12 cellular contexts compared by ENCODE assay signal in genomic region chr10:31896972-31897384, GRCh38. TPM values are rescaled to one million over a fixed set of nuclear protein-coding genes. Genes with fewer than 3 reads are reported as not detected.
A peak's percentile ranks its signal among the peaks of the same experiment; 100 is the strongest.
DNase-seq lines count a peak whose midpoint lies in the region; ATAC-seq, FAIRE-seq and TF ChIP-seq lines count a peak whose summit lies in the region.
"Had no signal": no experiment of that assay in that cellular context is flagged by ENCODE, and none has a peak within 500 bp of the region (broad histone marks: within the 10 kb centered on the region; RNA-seq: fewer than 3 reads in every experiment).

No MANE protein-coding gene starts in this region.

- H2BK5ac ChIP-seq in mesendoderm (ENCODE audit: low read length), result no peak overlapping the region

- H3K23ac ChIP-seq in mesendoderm (ENCODE audit: low read length), result no peak overlapping the region

- H2AK5ac ChIP-seq in mesendoderm (ENCODE audit: low read length), result no peak overlapping the region

- no peak overlapping the region for H2BK15ac ChIP-seq in mesendoderm (replicated peaks; ENCODE audit: low read depth)

- no peak overlapping the region for H3K9ac ChIP-seq in mesendoderm (ENCODE audit: low read length)
- H3K9ac ChIP-seq in kidney (ENCODE audit: low read length in 2 of 2), result no peak overlapping the region

- no peak overlapping the region for H4K5ac ChIP-seq in mesendoderm (ENCODE audit: low read length)

- DNase-seq in M059J (ENCODE audit: low read depth) (peak; percentile 78), epithelial cell of prostate (ENCODE audit: low read depth, low spot score) (no peak), mesendoderm (peak; percentile 62), kidney (no peak), substantia nigra (lab: John Stamatoyannopoulos, UW) (no peak), putamen (ENCODE audit: low spot score) (no peak)
- DNase-seq: activated CD4-positive, alpha-beta T cell treated with anti-CD3 and anti-CD28 coated beads, Interleukin-2, amount 10 ng/mL, durations not matched to agents 7 days and 5 days; activated naive CD4-positive, alpha-beta T cell; SJCRH30; stimulated activated CD4-positive, alpha-beta T cell treated with anti-CD3 and anti-CD28 coated beads, Interleukin-2, amount 100 ng/mL, for 48 hours had no signal

- no peaks in the 10 kb centered on the region for H3K79me1 ChIP-seq in mesendoderm (ENCODE audit: low read length)

- peak; percentile 30 for FAIRE-seq in A204.1 (lab: Jason Lieb, UNC)
- no peak for FAIRE-seq in kidney (lab: Jason Lieb, UNC)

- H2BK120ac ChIP-seq in mesendoderm (ENCODE audit: low read depth, low read length), result no peak overlapping the region

- H3K79me2 ChIP-seq in mesendoderm (ENCODE audit: control insufficient read depth, insufficient read depth, low read length), result peaks cover 40% of the 10 kb centered on the region

- H3K18ac ChIP-seq in mesendoderm (ENCODE audit: low read length), result no peak overlapping the region

- H3K27me3 ChIP-seq in mesendoderm (ENCODE audit: insufficient read depth, low read length, poor library complexity), result no peaks in the 10 kb centered on the region
- H3K27me3 ChIP-seq: SJCRH30 had no signal

- H3K27ac ChIP-seq in epithelial cell of prostate (peak overlapping the region; percentile 17), mesendoderm (ENCODE audit: low read depth, low read length) (no peak overlapping the region), kidney (ENCODE audit: low read depth in 2 of 2, low read length in 2 of 2) (no peak overlapping the region), substantia nigra (ENCODE audit: low read depth, low read length, poor library complexity, severe bottlenecking) (no peak overlapping the region)
- H3K27ac ChIP-seq: SJCRH30 had no signal

- WGBS in mesendoderm (ENCODE audit: extremely low coverage, insufficient coverage, low lambda C conversion rate), result no CpG with 5 or more reads among the region's 1 CpG

- H3K4me1 ChIP-seq in mesendoderm (ENCODE audit: control insufficient read depth, low read depth, low read length), result peaks cover 3% of the 10 kb centered on the region
- no peaks in the 10 kb centered on the region for H3K4me1 ChIP-seq in kidney (ENCODE audit: control insufficient read depth in 1 of 2, insufficient read depth in 1 of 2, low read depth in 1 of 2, low read length in 2 of 2)
- H3K4me1 ChIP-seq: SJCRH30 had no signal

- no peak overlapping the region for H4K8ac ChIP-seq in mesendoderm (ENCODE audit: low read depth, low read length)

- H3K4me2 ChIP-seq in mesendoderm (ENCODE audit: low read length), result no peak overlapping the region

- H3K4me3 ChIP-seq in mesendoderm (ENCODE audit: low read length) (no peak overlapping the region), kidney (ENCODE audit: low read length in 2 of 2) (no peak overlapping the region)
- H3K4me3 ChIP-seq: SJCRH30 had no signal

- H3K4ac ChIP-seq in mesendoderm (ENCODE audit: low read depth, low read length), result no peak overlapping the region

- ATAC-seq in HG03469 (IDR thresholded peaks at IDR 0.05; ENCODE audit: unreplicated experiment), result no peak

- H3K56ac ChIP-seq in mesendoderm (ENCODE audit: low read length), result no peak overlapping the region

- intact Hi-C loops in kidney (cut with DNase I), result no loop called here

- no peak for TF ChIP-seq CTCF in kidney (IDR thresholded peaks at IDR 0.05; ENCODE audit: borderline replicate concordance, extremely low read depth, insufficient read depth)

- no peaks in the 10 kb centered on the region for H3K9me3 ChIP-seq in kidney (ENCODE audit: control insufficient read depth in 1 of 2, low read length in 2 of 2)

- H3K36me3 ChIP-seq in mesendoderm (ENCODE audit: control insufficient read depth, insufficient read depth, low read length), result no peaks in the 10 kb centered on the region
- H3K36me3 ChIP-seq in kidney (ENCODE audit: control insufficient read depth in 1 of 2, insufficient read depth in 2 of 2, low read length in 2 of 2), result no peaks in the 10 kb centered on the region

RNA-seq across cellular contexts. Expression of gene ARHGAP12, which starts 31.7 kb away (rescaled TPM):
- total RNA-seq in M059J (2014; rRNA removed; shearing (Covaris generic)), result 16.5 and 17.4 TPM in 2 replicates
- 25.1 TPM for polyA plus RNA-seq in mesendoderm (2013, experiment 1 of 2)
- 25.2 TPM for polyA plus RNA-seq in mesendoderm (2013, experiment 2 of 2)
- 30.9 TPM for total RNA-seq in kidney
- polyA plus RNA-seq in kidney (ENCODE audit: insufficient read depth, low read depth, low replicate concordance), result 15.0 TPM

Comparison
In these comparisons a context has a peak if more than half of its experiments do, and no peak if none do; other contexts are left out.
1. DNase-seq: peak in M059J (single experiment) and mesendoderm (single experiment); none in epithelial cell of prostate (single experiment), kidney (single experiment), substantia nigra (0 of 49) and putamen (single experiment).